In genomic region chr4:705278-706082, GRCh38 we compare ENCODE assay signal across 8 cellular contexts. TPM values are rescaled to one million over a fixed set of nuclear protein-coding genes. Genes with fewer than 3 reads are reported as not detected.
DNase-seq lines count a peak whose midpoint lies in the region; ATAC-seq and TF ChIP-seq lines count a peak whose summit lies in the region.

PCGF3 (plus strand) TSS chr4:705832; CDS start chr4:733681, 27,849 bp downstream.

- H3K27me3 Mint-ChIP-seq in naive thymus-derived CD8-positive, alpha-beta T cell, result no peaks in the 10 kb centered on the region
- H3K27me3 Mint-ChIP-seq in stimulated activated naive B cell treated with anti-CD40 and anti-IgM and Interleukin-4, amounts not matched to agents 10 μg/mL and 1 μg/mL and 100 μg/mL, for 72 hours, result no peaks in the 10 kb centered on the region

- POLR2A ChIA-PET in naive thymus-derived CD8-positive, alpha-beta T cell (lab: Charles Lee), result no interaction called here

- H3K27ac Mint-ChIP-seq in naive thymus-derived CD8-positive, alpha-beta T cell, result peak within 1 kb of the TSS in 9 of 10 donors; percentile 45 to 88 (median 71)
- H3K27ac Mint-ChIP-seq in stimulated activated naive B cell treated with anti-CD40 and anti-IgM and Interleukin-4, amounts not matched to agents 10 μg/mL and 1 μg/mL and 100 μg/mL, for 72 hours, result peak within 1 kb of the TSS; percentile 92

- H3K4me1 Mint-ChIP-seq in naive thymus-derived CD8-positive, alpha-beta T cell, result peaks cover 16 to 36% (median 27%) of the 10 kb centered on the region in 4 donors
- peaks cover 26 to 49% of the 10 kb centered on the region in 2 donors for H3K4me1 Mint-ChIP-seq in stimulated activated naive B cell treated with anti-CD40 and anti-IgM and Interleukin-4, amounts not matched to agents 10 μg/mL and 1 μg/mL and 100 μg/mL, for 72 hours

- ATAC-seq in naive thymus-derived CD8-positive, alpha-beta T cell, result peak; percentile 95
- ATAC-seq in stimulated activated naive B cell treated with anti-CD40 and anti-IgM and Interleukin-4, amounts not matched to agents 10 μg/mL and 1 μg/mL and 100 μg/mL, for 72 hours (replicated peaks), result peak; percentile 98

- H3K4me3 Mint-ChIP-seq in naive thymus-derived CD8-positive, alpha-beta T cell, result peak within 1 kb of the TSS; percentile 55 to 90 (median 81)
- H3K4me3 Mint-ChIP-seq in stimulated activated naive B cell treated with anti-CD40 and anti-IgM and Interleukin-4, amounts not matched to agents 10 μg/mL and 1 μg/mL and 100 μg/mL, for 72 hours, result peak within 1 kb of the TSS; percentile 88 to 93

- H3K4me3 ChIP-seq in LNCaP clone FGC (ENCODE audit: low read depth, low read length), result peak within 1 kb of the TSS; percentile 78

- no peak for TF ChIP-seq CTCF in LNCaP clone FGC (IDR thresholded peaks at IDR 0.05; ENCODE audit: control insufficient read depth, extremely low read depth, insufficient read depth)

- peaks cover 0 to 5% (median 0%) of the 10 kb centered on the region in 3 donors for H3K36me3 Mint-ChIP-seq in naive thymus-derived CD8-positive, alpha-beta T cell
- peaks cover 10 to 12% of the 10 kb centered on the region in 2 donors for H3K36me3 Mint-ChIP-seq in stimulated activated naive B cell treated with anti-CD40 and anti-IgM and Interleukin-4, amounts not matched to agents 10 μg/mL and 1 μg/mL and 100 μg/mL, for 72 hours

- DNase-seq in Daoy (ENCODE audit: low read depth) (peak; percentile 97), H4 (ENCODE audit: low spot score) (peak; percentile 92), LNCaP clone FGC (ENCODE audit: low read depth) (peak; percentile 71), RPMI8226 (peak; percentile 91), fibroblast of gingiva (ENCODE audit: low read depth) (peak; percentile 94)
- peak; percentile 90 to 97 for DNase-seq in activated T-helper 1 cell treated with anti-CD3 and anti-CD28 coated beads, Interleukin-2, amount 50 U/mL, for 16 hours (ENCODE audit: low read depth in 1 of 2, low spot score in 1 of 2)
- DNase-seq in naive thymus-derived CD8-positive, alpha-beta T cell, result peak; percentile 85 to 97 (median 93)
- DNase-seq in stimulated activated naive B cell treated with anti-CD40 and anti-IgM and Interleukin-4, amounts not matched to agents 10 μg/mL and 1 μg/mL and 100 μg/mL, for 72 hours, result peak; percentile 94

- no peaks in the 10 kb centered on the region for H3K9me3 Mint-ChIP-seq in naive thymus-derived CD8-positive, alpha-beta T cell
- no peaks in the 10 kb centered on the region for H3K9me3 Mint-ChIP-seq in stimulated activated naive B cell treated with anti-CD40 and anti-IgM and Interleukin-4, amounts not matched to agents 10 μg/mL and 1 μg/mL and 100 μg/mL, for 72 hours

RNA-seq across cellular contexts. Expression of gene PCGF3, which starts in this region (rescaled TPM):
- total RNA-seq in Daoy (2014; rRNA removed; shearing (Covaris generic)), result 26.5 TPM in 2 replicates
- total RNA-seq in H4 (2014; rRNA removed; shearing (Covaris generic)), result 26.1 and 42.5 TPM in 2 replicates
- total RNA-seq in naive thymus-derived CD8-positive, alpha-beta T cell, result 10 to 100 TPM; 45.6 to 49.3 TPM
- 1 to 10 TPM; 3.4 to 4.4 (median 3.9) TPM for polyA plus RNA-seq in naive thymus-derived CD8-positive, alpha-beta T cell

Comparison
In these comparisons a context has a peak if more than half of its experiments do, and no peak if none do; other contexts are left out.
1. Peak in every context shown above with its lines: DNase-seq, ATAC-seq and H3K4me3 ChIP-seq.